In the genomic region with DNA sequence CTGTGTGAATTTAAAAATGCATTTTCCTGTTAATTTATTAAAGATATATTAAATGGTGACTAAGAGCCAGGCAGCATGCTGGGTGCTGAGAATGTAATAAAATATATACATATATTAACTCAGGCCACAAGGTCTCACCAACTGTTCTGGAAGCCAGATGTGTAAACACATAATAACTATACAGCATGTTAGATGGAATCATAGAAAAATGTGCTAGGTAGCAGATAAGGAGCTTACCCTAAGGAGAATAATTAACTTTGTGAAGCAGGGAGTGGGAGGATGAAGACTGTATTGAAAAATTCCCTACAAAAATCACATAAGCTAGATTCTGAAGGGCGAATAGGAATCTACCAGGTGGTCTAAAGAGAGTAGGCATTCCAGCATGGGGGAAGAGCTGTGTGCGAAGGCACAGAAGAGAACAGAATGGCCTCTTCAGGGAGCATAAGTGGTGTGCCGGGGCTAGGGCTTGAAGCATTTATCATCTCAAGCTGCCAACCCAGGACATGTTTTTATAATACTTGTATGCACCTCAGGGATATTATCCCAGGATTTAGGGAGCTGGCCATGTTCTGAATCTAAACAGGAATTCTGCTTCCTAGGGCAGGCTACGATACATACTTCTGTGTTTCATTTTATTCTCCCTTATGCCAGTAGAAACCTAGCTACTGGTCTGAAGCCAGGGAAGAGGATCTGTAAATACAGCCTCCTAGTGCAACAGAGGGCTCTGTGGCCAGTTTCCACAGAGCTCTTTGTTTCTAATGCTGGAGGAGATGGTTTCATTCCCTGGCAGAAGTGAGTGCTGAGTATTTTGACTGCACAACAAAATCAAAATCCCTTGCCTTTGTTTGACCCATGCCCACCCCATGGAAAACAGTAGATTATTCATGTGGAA, we compare ENCODE assay signal across 9 cellular contexts. TPM values are rescaled to one million over a fixed set of nuclear protein-coding genes. Genes with fewer than 3 reads are reported as not detected.
DNase-seq lines count a peak whose midpoint lies in the region; ATAC-seq and TF ChIP-seq lines count a peak whose summit lies in the region.
"Had no signal": no experiment of that assay in that cellular context is flagged by ENCODE, and none has a peak within 500 bp of the region (broad histone marks: within the 10 kb centered on the region; RNA-seq: fewer than 3 reads in every experiment).

No MANE protein-coding gene starts in this region.

- H3K4me3 ChIP-seq in GM23248 (no peak overlapping the region), SK-N-SH (ENCODE audit: low read depth in 2 of 2, low read length in 1 of 2) (no peak overlapping the region), left ventricle myocardium inferior (peak overlapping the region; percentile 33)

- no peak overlapping the region for H3K9ac ChIP-seq in GM23248
- H3K9ac ChIP-seq in SK-N-SH: no peak overlapping the region

- H3F3A ChIP-seq in GM23248 (ENCODE audit: insufficient read depth) (no peaks in the 10 kb centered on the region), SK-N-SH (replicated peaks; ENCODE audit: insufficient read depth) (no peaks in the 10 kb centered on the region)

- H3K9me2 ChIP-seq in GM23248 (ENCODE audit: insufficient read depth): no peaks in the 10 kb centered on the region
- no peaks in the 10 kb centered on the region for H3K9me2 ChIP-seq in SK-N-SH

- intact Hi-C loops in left ventricle myocardium inferior (cut with micrococcal nuclease): no loop called here
- intact Hi-C loops in posterior cingulate gyrus (cut with DNase I): no loop called here

- no peaks in the 10 kb centered on the region for H3K27me3 ChIP-seq in GM23248 (replicated peaks; ENCODE audit: insufficient read depth)
- no peaks in the 10 kb centered on the region for H3K27me3 ChIP-seq in SK-N-SH (ENCODE audit: insufficient read depth)
- H3K27me3 ChIP-seq in left ventricle myocardium inferior (ENCODE audit: low read depth): no peaks in the 10 kb centered on the region

- no peaks in the 10 kb centered on the region for H3K4me1 ChIP-seq in GM23248 (ENCODE audit: insufficient read depth)
- H3K4me1 ChIP-seq in SK-N-SH (ENCODE audit: control insufficient read depth in 1 of 2, insufficient read depth in 2 of 2, low read depth in 1 of 2, low read length in 1 of 2): peaks cover 0 to 5% of the 10 kb centered on the region in 2 experiments; a peak in 1 of 4 replicates
- H3K4me1 ChIP-seq in left ventricle myocardium inferior: peaks cover 26% of the 10 kb centered on the region

- TF ChIP-seq CTCF in SK-N-SH (IDR thresholded peaks at IDR 0.05) (no peak), left ventricle myocardium inferior (IDR thresholded peaks at IDR 0.05; ENCODE audit: borderline replicate concordance) (no peak)

- no peak overlapping the region for H2AFZ ChIP-seq in GM23248
- H2AFZ ChIP-seq in SK-N-SH (ENCODE audit: low read depth): no peak overlapping the region

- H4K20me1 ChIP-seq in GM23248 (ENCODE audit: insufficient read depth): no peaks in the 10 kb centered on the region
- H4K20me1 ChIP-seq in SK-N-SH (ENCODE audit: insufficient read depth): no peaks in the 10 kb centered on the region

- H3K79me2 ChIP-seq in GM23248 (ENCODE audit: insufficient read depth): no peaks in the 10 kb centered on the region
- no peaks in the 10 kb centered on the region for H3K79me2 ChIP-seq in SK-N-SH (ENCODE audit: insufficient read depth)

- H3K36me3 ChIP-seq in GM23248 (ENCODE audit: low read depth) (no peaks in the 10 kb centered on the region), SK-N-SH (replicated peaks in 1 of 2; ENCODE audit: control insufficient read depth in 1 of 2, insufficient read depth in 2 of 2, low read length in 1 of 2) (no peaks in the 10 kb centered on the region), left ventricle myocardium inferior (no peaks in the 10 kb centered on the region)

- WGBS in GM23248 (ENCODE audit: low coverage in 1 of 2, low lambda C conversion rate in 2 of 2, missing lambda C conversion rate in 2 of 2), 2 experiments: 29 to 37% methylated on average over 4 of the region's 4 CpGs
- 70% methylated on average over 4 of the region's 4 CpGs for WGBS in SK-N-SH (ENCODE audit: low lambda C conversion rate)

- ATAC-seq in GM18498 (IDR thresholded peaks at IDR 0.05; ENCODE audit: unreplicated experiment): no peak
- ATAC-seq in HG03342 (IDR thresholded peaks at IDR 0.05; ENCODE audit: unreplicated experiment): no peak

- in situ Hi-C loops in GM23248 (cut with MboI): no loop called here

- no peaks in the 10 kb centered on the region for H3K9me3 ChIP-seq in GM23248 (ENCODE audit: low read depth)
- no peaks in the 10 kb centered on the region for H3K9me3 ChIP-seq in SK-N-SH
- peaks cover 3% of the 10 kb centered on the region for H3K9me3 ChIP-seq in left ventricle myocardium inferior (replicated peaks)

- TF ChIP-seq EP300 in SK-N-SH (IDR thresholded peaks at IDR 0.05; ENCODE audit: borderline replicate concordance in 1 of 2, low read depth in 1 of 2, low read length in 1 of 2): no peak

- TF ChIP-seq RAD21 in SK-N-SH (IDR thresholded peaks at IDR 0.05; ENCODE audit: low read length): no peak

- CTCF ChIA-PET in SK-N-SH (lab: Yijun Ruan, JAX): interaction anchor here (1.3 to 1.4 kb wide), 2 partner anchors 10 to 68 kb away, joined by 5 to 7 read pairs; no protein-coding TSS in a partner anchor

- POLR2A ChIA-PET in SK-N-SH (lab: Yijun Ruan, JAX): no interaction called here

- H3K27ac ChIP-seq in GM23248: no peak overlapping the region
- peak overlapping the region in 1 of 2 experiments; percentile 43; a peak in 1 of 4 replicates for H3K27ac ChIP-seq in SK-N-SH (ENCODE audit: low read depth in 2 of 2, low read length in 1 of 2)
- H3K27ac ChIP-seq in left ventricle myocardium inferior (replicated peaks): peak overlapping the region; percentile 76

- DNase-seq in GM23248 (peak; percentile 16), SK-N-SH (no peak), left ventricle myocardium inferior (no peak), posterior cingulate gyrus (peak in 6 of 10 donors; percentile 19 to 87 (median 30)), 8988T (no peak), NCI-H146 (lab: John Stamatoyannopoulos, UW) (no peak)
- DNase-seq: mesendoderm had no signal

- H3K4me2 ChIP-seq in GM23248 (ENCODE audit: unreplicated experiment): no peak overlapping the region
- no peak overlapping the region for H3K4me2 ChIP-seq in SK-N-SH

TF ChIP-seq in SK-N-SH, 30 proteins besides CTCF, POLR2A, EP300 and RAD21:
- peak; percentile 58; the same call in 1 of the 2 replicates for TF ChIP-seq RCOR1 (IDR thresholded peaks at IDR 0.05; ENCODE audit: low read length)
- TF ChIP-seq GATA2 (CRISPR knock-in tag; IDR thresholded peaks at IDR 0.05): peak; percentile 66
- TF ChIP-seq CHD2 (IDR thresholded peaks at IDR 0.05; ENCODE audit: low read length, partially characterized antibody): no peak
- peak; percentile 35; the same call in 1 of the 2 replicates for TF ChIP-seq MXI1 (IDR thresholded peaks at IDR 0.05; ENCODE audit: low read depth, low read length)

RNA-seq across cellular contexts. Expression of a gene that starts 56.7 kb away (rescaled TPM):
- 1.0 and 2.7 TPM in 2 replicates for total RNA-seq in GM23248 (2014; rRNA removed; shearing (Covaris generic))
- polyA plus RNA-seq in GM23248 (2016; fragmentation: Nextera tagmentation; extraction: Ambion mirVana): 3.8 and 4.8 TPM in 2 replicates
- polyA plus RNA-seq in SK-N-SH (2012; rRNA removed): 1.8 and 2.0 TPM in 2 replicates
- polyA plus RNA-seq in SK-N-SH (2012; cell fraction: cytosol; rRNA removed): 1.8 and 3.0 TPM in 2 replicates
- 0.39 and 0.77 TPM in 2 replicates for polyA plus RNA-seq in SK-N-SH (2012; cell fraction: nucleus; rRNA removed)
- 1.5 TPM for total RNA-seq in left ventricle myocardium inferior

Comparison
In these comparisons a context has a peak if more than half of its experiments do, and no peak if none do; other contexts are left out.
1. DNase-seq: peak in GM23248 (single experiment) and posterior cingulate gyrus (6 of 10); none in SK-N-SH (single experiment), left ventricle myocardium inferior (single experiment), 8988T (single experiment) and NCI-H146 (single experiment).